7 cellular contexts compared by ENCODE assay signal in genomic region chr14:30690487-30691355, GRCh38.
DNase-seq lines count a peak whose midpoint lies in the region; ATAC-seq and TF ChIP-seq lines count a peak whose summit lies in the region.
"Not testable (repeated sequence)": the region's sequence is repeated elsewhere in the genome, so short reads cannot be mapped to it uniquely, and the experiment has no call there.

No MANE protein-coding gene starts in this region.

- H3K27me3 ChIP-seq in GM23338 (ENCODE audit: insufficient read depth); lower lobe of right lung (ENCODE audit: low read depth): not testable (repeated sequence)

- not testable (repeated sequence) for H3K79me2 ChIP-seq in GM23338 (replicated peaks; ENCODE audit: insufficient read depth)

- CTCF ChIA-PET in activated CD4-positive, alpha-beta memory T cell treated with anti-CD3 and anti-CD28 coated beads for 36 hours (lab: Charles Lee), result interaction anchor here (1.8 kb wide), 1 partner anchor 9 kb away, joined by 6 read pairs; no protein-coding TSS in a partner anchor
- CTCF ChIA-PET in MCF 10A (lab: Yijun Ruan, JAX), result interaction anchor here (0.9 to 1.3 kb wide), 2 partner anchors 35 to 80 kb away, joined by 4 to 8 read pairs; no protein-coding TSS in a partner anchor

- not testable (repeated sequence) for H3K36me3 ChIP-seq in GM23338 (ENCODE audit: insufficient read depth)
- peaks cover 11% of the 10 kb centered on the region for H3K36me3 ChIP-seq in lower lobe of right lung

- not testable (repeated sequence) for H3K9me3 ChIP-seq in lower lobe of right lung

- not testable (repeated sequence) for H3K36me3 Mint-ChIP-seq in GM23338 (ENCODE audit: low read depth); activated CD4-positive, alpha-beta memory T cell treated with anti-CD3 and anti-CD28 coated beads for 36 hours
- H3K36me3 Mint-ChIP-seq in MCF 10A (ENCODE audit: insufficient read depth, unreplicated experiment), result peaks cover 27% of the 10 kb centered on the region

- ATAC-seq in GM23338 (peak; percentile 30; the same call in 1 of the 3 replicates), lower lobe of right lung (peak in 1 of 2 donors; percentile 61)

- BruUV-seq in MCF 10A (replicated peaks; lab: Mats Ljungman, UMichigan), result TSS peak; percentile 14

- intact Hi-C loops in activated CD4-positive, alpha-beta memory T cell treated with anti-CD3 and anti-CD28 coated beads for 36 hours (cut with micrococcal nuclease); MCF 10A (cut with micrococcal nuclease); lower lobe of right lung (cut with DNase I): not testable (repeated sequence)

- not testable (repeated sequence) for H3K9me2 ChIP-seq in GM23338 (ENCODE audit: insufficient read depth)

- H3K27me3 Mint-ChIP-seq in GM23338 (ENCODE audit: insufficient read depth, low read depth, poor library complexity); activated CD4-positive, alpha-beta memory T cell treated with anti-CD3 and anti-CD28 coated beads for 36 hours; MCF 10A (ENCODE audit: insufficient read depth, unreplicated experiment): not testable (repeated sequence)

- H3K27ac Mint-ChIP-seq in GM23338 (peak overlapping the region; percentile 93), MCF 10A (ENCODE audit: low read depth, unreplicated experiment) (peak overlapping the region; percentile 75)
- not testable (repeated sequence) for H3K27ac Mint-ChIP-seq in activated CD4-positive, alpha-beta memory T cell treated with anti-CD3 and anti-CD28 coated beads for 36 hours

- not testable (repeated sequence) for H4K20me1 ChIP-seq in GM23338 (replicated peaks; ENCODE audit: insufficient read depth)

- H3K4me3 Mint-ChIP-seq in GM23338 (peak overlapping the region; percentile 70), MCF 10A (ENCODE audit: unreplicated experiment) (peak overlapping the region; percentile 66)
- peak overlapping the region; percentile 5 for H3K4me3 Mint-ChIP-seq in activated CD4-positive, alpha-beta memory T cell treated with anti-CD3 and anti-CD28 coated beads for 36 hours

- not testable (repeated sequence) for H3F3A ChIP-seq in GM23338 (replicated peaks; ENCODE audit: low read depth)

- peak in 1 of 2 experiments; percentile 43; a peak in 2 of 4 replicates for TF ChIP-seq CTCF in GM23338 (conservative IDR thresholded peaks at IDR 0.05; ENCODE audit: low read depth in 2 of 2)
- peak; percentile 27 for TF ChIP-seq CTCF in MCF 10A (IDR thresholded peaks at IDR 0.05; ENCODE audit: unreplicated experiment)
- TF ChIP-seq CTCF in lower lobe of right lung (IDR thresholded peaks at IDR 0.05); retinal pigment epithelial cell (conservative IDR thresholded peaks at IDR 0.05; ENCODE audit: low read depth, low read length): not testable (repeated sequence)

- peak overlapping the region; percentile 81 for H3K4me2 ChIP-seq in GM23338

- peaks cover 19% of the 10 kb centered on the region for H3K4me1 ChIP-seq in GM23338 (ENCODE audit: insufficient read depth)
- not testable (repeated sequence) for H3K4me1 ChIP-seq in lower lobe of right lung

- H3K4me3 ChIP-seq in GM23338 (peak overlapping the region; percentile 52), lower lobe of right lung (peak overlapping the region; percentile 43), retinal pigment epithelial cell (ENCODE audit: low read length) (peak overlapping the region; percentile 43)

- not testable (repeated sequence) for H3K9me3 Mint-ChIP-seq in GM23338; activated CD4-positive, alpha-beta memory T cell treated with anti-CD3 and anti-CD28 coated beads for 36 hours; MCF 10A (ENCODE audit: unreplicated experiment)

- not testable (repeated sequence) for H2AFZ ChIP-seq in GM23338

- peak; percentile 24 for DNase-seq in GM23338 (ENCODE audit: low spot score)
- peak; percentile 42 for DNase-seq in NCI-H2227 treated with DMSO at 0.1 percent for 48 hours (lab: John Stamatoyannopoulos, UW)
- peak; percentile 28 for DNase-seq in activated CD4-positive, alpha-beta memory T cell treated with anti-CD3 and anti-CD28 coated beads for 36 hours
- peak; percentile 60 for DNase-seq in MCF 10A (ENCODE audit: unreplicated experiment)
- peak; percentile 26 for DNase-seq in glomerular visceral epithelial cell (ENCODE audit: extremely low spot score)
- DNase-seq in lower lobe of right lung, result not testable (repeated sequence)
- DNase-seq in retinal pigment epithelial cell (ENCODE audit: low read depth), result peak; percentile 0

- H3K4me1 Mint-ChIP-seq in GM23338 (peaks cover 28% of the 10 kb centered on the region), MCF 10A (ENCODE audit: insufficient read depth, unreplicated experiment) (peaks cover 15% of the 10 kb centered on the region)
- not testable (repeated sequence) for H3K4me1 Mint-ChIP-seq in activated CD4-positive, alpha-beta memory T cell treated with anti-CD3 and anti-CD28 coated beads for 36 hours (ENCODE audit: low read depth)

- POLR2A ChIA-PET in activated CD4-positive, alpha-beta memory T cell treated with anti-CD3 and anti-CD28 coated beads for 36 hours (lab: Charles Lee), result not testable (repeated sequence)
- POLR2A ChIA-PET in MCF 10A (lab: Yijun Ruan, JAX), result interaction anchor here (1.9 kb wide), 2 partner anchors 68 to 80 kb away, joined by 8 to 9 read pairs; partner anchors contain the start of gene SCFD1

- H3K27ac ChIP-seq in GM23338 (ENCODE audit: low read depth) (peak overlapping the region; percentile 98), lower lobe of right lung (peak overlapping the region; percentile 53)

Comparison
In these comparisons a context has a peak if more than half of its experiments do, and no peak if none do; other contexts are left out.
1. H3K4me3 Mint-ChIP-seq: peak in every context shown above with its lines; median percentile 70 in GM23338; 66 in MCF 10A; 5 in activated CD4-positive, alpha-beta memory T cell treated with anti-CD3 and anti-CD28 coated beads for 36 hours.